27 cellular contexts compared by ENCODE assay signal in genomic region chr7:36623247-36623646, GRCh38.
DNase-seq lines count a peak whose midpoint lies in the region; ATAC-seq and TF ChIP-seq lines count a peak whose summit lies in the region.
"Had no signal": no experiment of that assay in that cellular context is flagged by ENCODE, and none has a peak within 500 bp of the region (broad histone marks: within the 10 kb centered on the region; RNA-seq: fewer than 3 reads in every experiment).

No MANE protein-coding gene starts in this region.

- H3K4me1 ChIP-seq in body of pancreas (peaks cover 30% of the 10 kb centered on the region), upper lobe of right lung (no peaks in the 10 kb centered on the region)
- H3K4me1 ChIP-seq: A549, Caco-2, left ventricle myocardium inferior had no signal

- H3K4me3 ChIP-seq in body of pancreas (no peak overlapping the region), upper lobe of right lung (no peak overlapping the region)
- H3K4me3 ChIP-seq: A549, left ventricle myocardium inferior, mucosa of descending colon, PC-9 had no signal

- no peak for TF ChIP-seq CTCF in body of pancreas (IDR thresholded peaks at IDR 0.05)
- TF ChIP-seq CTCF in upper lobe of right lung (IDR thresholded peaks at IDR 0.05) = no peak

- 9 to 11% methylated on average over 1 of the region's 1 CpG for WGBS in body of pancreas, 2 donors

- H3K27ac Mint-ChIP-seq in memory B cell = no peak overlapping the region
- H3K27ac Mint-ChIP-seq: activated CD4-positive, alpha-beta T cell treated with anti-CD3 and anti-CD28 coated beads for 36 hours; progenitor cell of endocrine pancreas had no signal

- intact Hi-C loops in Right ventricle myocardium superior (cut with DNase I) = no loop called here
- intact Hi-C loops in left ventricle myocardium superior (cut with micrococcal nuclease) = no loop called here
- intact Hi-C loops in body of pancreas (cut with DNase I) = no loop called here
- intact Hi-C loops in upper lobe of right lung (cut with DNase I) = no loop called here

- no peaks in the 10 kb centered on the region for H3K9me3 ChIP-seq in body of pancreas
- no peaks in the 10 kb centered on the region for H3K9me3 ChIP-seq in upper lobe of right lung
- H3K9me3 ChIP-seq: A549, Caco-2, left ventricle myocardium inferior, mucosa of descending colon had no signal

- H3K36me3 Mint-ChIP-seq in memory B cell = no peaks in the 10 kb centered on the region

- DNase-seq in Right ventricle myocardium superior (no peak), left ventricle myocardium superior (no peak), body of pancreas (peak in 1 of 4 donors; percentile 20), memory B cell (ENCODE audit: low spot score in 2 of 2) (no peak), upper lobe of right lung (no peak), DMS153 (lab: John Stamatoyannopoulos, UW) (no peak)
- DNase-seq in NK-92 treated with Interleukin-12 subunit alpha and Interleukin-12 subunit beta, amount 100 ng/mL, for 24 hours (lab: John Stamatoyannopoulos, UW) = no peak
- DNase-seq in stimulated activated naive CD8-positive, alpha-beta T cell treated with anti-CD3 and anti-CD28 coated beads, Interleukin-15, Interleukin-2, amounts not matched to agents 100 U/mL and 50 U/mL, for 24 hours = no peak
- DNase-seq: activated CD4-positive, alpha-beta T cell treated with anti-CD3 and anti-CD28 coated beads for 36 hours; activated gamma-delta T cell; brain microvascular endothelial cell; Caco-2; DND-41; effector memory CD4-positive, alpha-beta T cell; foreskin fibroblast; left ventricle myocardium inferior; mucosa of descending colon; NCI-H1092; NCI-H2029; NCI-H2227 treated with DMSO at 0.1 percent for 48 hours; PC-9; SHP77 treated with DMSO at 0.1 percent for 48 hours; stimulated activated CD8-positive, alpha-beta memory T cell treated with anti-CD3 and anti-CD28 coated beads, Interleukin-4, amount 100 ng/mL, for 48 hours had no signal

- no peaks in the 10 kb centered on the region for H3K27me3 Mint-ChIP-seq in memory B cell
- H3K27me3 Mint-ChIP-seq: activated CD4-positive, alpha-beta T cell treated with anti-CD3 and anti-CD28 coated beads for 36 hours; progenitor cell of endocrine pancreas had no signal

- peak overlapping the region; percentile 46 to 75 (median 62) for H3K27ac ChIP-seq in body of pancreas
- H3K27ac ChIP-seq in upper lobe of right lung = no peak overlapping the region
- H3K27ac ChIP-seq: A549, brain microvascular endothelial cell, KMS-11, left ventricle myocardium inferior, PC-9 had no signal

- TF ChIP-seq POLR2A in body of pancreas (IDR thresholded peaks at IDR 0.05) = no peak

- peak; percentile 27 for ATAC-seq in Right ventricle myocardium superior (ENCODE audit: poor library complexity)
- no peak for ATAC-seq in left ventricle myocardium superior
- peak; percentile 85 for ATAC-seq in body of pancreas
- ATAC-seq in memory B cell (ENCODE audit: low read depth) = peak; percentile 56
- ATAC-seq in upper lobe of right lung = peak; percentile 72
- ATAC-seq in stimulated activated naive CD8-positive, alpha-beta T cell treated with anti-CD3 and anti-CD28 coated beads, Interleukin-15, Interleukin-2, amounts not matched to agents 100 U/mL and 50 U/mL, for 24 hours = no peak
- ATAC-seq: A549; activated CD4-positive, alpha-beta T cell treated with anti-CD3 and anti-CD28 coated beads for 36 hours; mucosa of descending colon had no signal

- H3K27me3 ChIP-seq in body of pancreas (no peaks in the 10 kb centered on the region), upper lobe of right lung (no peaks in the 10 kb centered on the region)
- H3K27me3 ChIP-seq: brain microvascular endothelial cell had no signal

- H3K9me3 Mint-ChIP-seq in memory B cell = no peaks in the 10 kb centered on the region
- H3K9me3 Mint-ChIP-seq: neural crest cell had no signal

- H3K4me3 Mint-ChIP-seq in memory B cell = no peak overlapping the region
- H3K4me3 Mint-ChIP-seq: activated CD4-positive, alpha-beta T cell treated with anti-CD3 and anti-CD28 coated beads for 36 hours; neural crest cell had no signal

- no peaks in the 10 kb centered on the region for H3K36me3 ChIP-seq in body of pancreas (replicated peaks in 1 of 2; ENCODE audit: insufficient read depth in 1 of 2, low read depth in 2 of 2)
- H3K36me3 ChIP-seq in upper lobe of right lung = no peaks in the 10 kb centered on the region
- H3K36me3 ChIP-seq: brain microvascular endothelial cell, left ventricle myocardium inferior had no signal

- peaks cover 17% of the 10 kb centered on the region for H3K4me1 Mint-ChIP-seq in memory B cell

Comparison
In these comparisons a context has a peak if more than half of its experiments do, and no peak if none do; other contexts are left out.
1. ATAC-seq: peak in Right ventricle myocardium superior (single experiment), body of pancreas (single experiment), memory B cell (single experiment) and upper lobe of right lung (single experiment); none in left ventricle myocardium superior (single experiment) and stimulated activated naive CD8-positive, alpha-beta T cell treated with anti-CD3 and anti-CD28 coated beads, Interleukin-15, Interleukin-2, amounts not matched to agents 100 U/mL and 50 U/mL, for 24 hours (single experiment).